26 cellular contexts compared by ENCODE assay signal in genomic region chr10:120506674-120507073, GRCh38. TPM values are rescaled to one million over a fixed set of nuclear protein-coding genes. Genes with fewer than 3 reads are reported as not detected.
DNase-seq lines count a peak whose midpoint lies in the region; ATAC-seq and TF ChIP-seq lines count a peak whose summit lies in the region.
"Had no signal": no experiment of that assay in that cellular context is flagged by ENCODE, and none has a peak within 500 bp of the region (broad histone marks: within the 10 kb centered on the region; RNA-seq: fewer than 3 reads in every experiment).

No MANE protein-coding gene starts in this region.

- peaks cover 59% of the 10 kb centered on the region for H3K4me1 ChIP-seq in foreskin keratinocyte
- H3K4me1 ChIP-seq: pancreas had no signal

- H3K27me3 ChIP-seq in foreskin keratinocyte = no peaks in the 10 kb centered on the region
- H3K27me3 ChIP-seq: pancreas, sigmoid colon had no signal

- DNase-seq in GM04503 (ENCODE audit: low read depth) (peak; percentile 78), astrocyte of the hippocampus (ENCODE audit: low read depth, low spot score) (peak; percentile 68), foreskin keratinocyte (peak in 1 of 2 donors; percentile 80), NCI-H446 (lab: John Stamatoyannopoulos, UW) (no peak)
- no peak for DNase-seq in activated CD8-positive, alpha-beta memory T cell treated with anti-CD3 and anti-CD28 coated beads for 24 hours
- DNase-seq in activated CD4-positive, alpha-beta T cell treated with anti-CD3 and anti-CD28 coated beads, Interleukin-2, amount 50 U/mL, for 4 hours = no peak
- DNase-seq: activated CD4-positive, alpha-beta T cell treated with anti-CD3 and anti-CD28 coated beads for 48 hours; activated naive CD4-positive, alpha-beta T cell treated with anti-CD3 and anti-CD28 coated beads, Interleukin-2, amount 50 U/mL, for 16 hours; AML-193; aorta; dorsolateral prefrontal cortex; left ventricle myocardium superior; NCI-H1092 treated with DMSO at 0.1 percent for 48 hours; NCI-H187 treated with DMSO at 0.1 percent for 48 hours; NCI-H748 treated with DMSO at 0.1 percent for 48 hours; pancreas; sigmoid colon; stimulated activated CD4-positive, alpha-beta T cell treated with anti-CD3 and anti-CD28 coated beads, Interleukin-15, amount 100 ng/mL, for 24 hours; stimulated activated naive CD8-positive, alpha-beta T cell treated with anti-CD3 and anti-CD28 coated beads, Interleukin-15, Interleukin-2, amounts not matched to agents 100 U/mL and 50 U/mL, for 24 hours had no signal

- no peak for TF ChIP-seq CTCF in foreskin keratinocyte (conservative IDR thresholded peaks at IDR 0.05)

- H3K27ac ChIP-seq in foreskin keratinocyte = peak overlapping the region; percentile 63
- H3K27ac ChIP-seq: pancreas, sigmoid colon, thoracic aorta had no signal

- ATAC-seq in foreskin keratinocyte (no peak), HG02852 (IDR thresholded peaks at IDR 0.05; ENCODE audit: unreplicated experiment) (no peak)
- ATAC-seq: GM12878; left ventricle myocardium superior; pancreas; SK-N-SH treated with all-trans-retinoic acid at 6 μM for 48 hours; stimulated activated naive CD8-positive, alpha-beta T cell treated with anti-CD3 and anti-CD28 coated beads, Interleukin-15, Interleukin-2, amounts not matched to agents 100 U/mL and 50 U/mL, for 24 hours had no signal

RNA-seq across cellular contexts. Expression of gene PLPP4, which starts 49.6 kb away (rescaled TPM):
- 0.31 and 0.35 TPM in 2 replicates for total RNA-seq in foreskin keratinocyte
- polyA plus RNA-seq in foreskin keratinocyte = 0.18 and 0.34 TPM in 2 replicates
- total RNA-seq: aorta; H1; left ventricle myocardium superior; mononuclear cell; T-helper 2 cell treated with Interferon-gamma antibody and Interleukin-4, amounts not matched to agents 100 ng/mL and 5 ng/mL, for 36 hours; thoracic aorta had no signal
- polyA plus RNA-seq: aorta had no signal

Comparison
In these comparisons a context has a peak if more than half of its experiments do, and no peak if none do; other contexts are left out.
1. DNase-seq: peak in GM04503 (single experiment) and astrocyte of the hippocampus (single experiment); none in activated CD8-positive, alpha-beta memory T cell treated with anti-CD3 and anti-CD28 coated beads for 24 hours (single experiment), activated CD4-positive, alpha-beta T cell treated with anti-CD3 and anti-CD28 coated beads, Interleukin-2, amount 50 U/mL, for 4 hours (0 of 2) and NCI-H446 (0 of 2).